22 cellular contexts compared by ENCODE assay signal in genomic region chr11:124077266-124077665, GRCh38. TPM values are rescaled to one million over a fixed set of nuclear protein-coding genes. Genes with fewer than 3 reads are reported as not detected.
A peak's percentile ranks its signal among the peaks of the same experiment; 100 is the strongest.
DNase-seq lines count a peak whose midpoint lies in the region; ATAC-seq, FAIRE-seq and TF ChIP-seq lines count a peak whose summit lies in the region.
"Had no signal": no experiment of that assay in that cellular context is flagged by ENCODE, and none has a peak within 500 bp of the region (broad histone marks: within the 10 kb centered on the region; RNA-seq: fewer than 3 reads in every experiment).

No MANE protein-coding gene starts in this region.

- H3K4me2 ChIP-seq in K562 (ENCODE audit: insufficient read depth, low read length), result no peak overlapping the region

- no peak overlapping the region for H3K4me3 ChIP-seq in K562
- H3K4me3 ChIP-seq in gastrocnemius medialis, result no peak overlapping the region
- H3K4me3 ChIP-seq: HAP-1 had no signal

- no peak overlapping the region for H3K27ac Mint-ChIP-seq in natural killer cell
- H3K27ac Mint-ChIP-seq in natural killer cell treated with Interleukin-12 subunit alpha and Interleukin-12 subunit beta and Interleukin-15 and Interleukin-18, amount 100 ng/mL, for 72 hours, result no peak overlapping the region
- no peak overlapping the region for H3K27ac Mint-ChIP-seq in immature natural killer cell
- H3K27ac Mint-ChIP-seq: CD8-positive, alpha-beta T cell; HFFc6 had no signal

- H3K4me1 ChIP-seq in K562 (replicated peaks in 1 of 2; ENCODE audit: control insufficient read depth in 2 of 2, insufficient read depth in 2 of 2, low read length in 2 of 2), result peaks cover 25 to 26% of the 10 kb centered on the region in 2 experiments; a peak in 4 of 5 replicates
- H3K4me1 ChIP-seq in gastrocnemius medialis, result no peaks in the 10 kb centered on the region
- H3K4me1 ChIP-seq: BE2C, HAP-1 had no signal

- TF ChIP-seq RAD21 in K562 (CRISPR knock-in tag; conservative IDR thresholded peaks at IDR 0.05 in 1 of 2, IDR thresholded peaks at IDR 0.05 in 1 of 2), result no peak

- H3K4me1 Mint-ChIP-seq in natural killer cell (peaks cover 8 to 11% of the 10 kb centered on the region in 2 donors), immature natural killer cell (peaks cover 11% of the 10 kb centered on the region in 2 donors)
- no peaks in the 10 kb centered on the region for H3K4me1 Mint-ChIP-seq in natural killer cell treated with Interleukin-12 subunit alpha and Interleukin-12 subunit beta and Interleukin-15 and Interleukin-18, amount 100 ng/mL, for 72 hours (ENCODE audit: low read depth in 2 of 2)

- intact Hi-C loops in natural killer cell (cut with micrococcal nuclease), result no loop called here
- intact Hi-C loops in K562 (cut with micrococcal nuclease), result no loop called here
- intact Hi-C loops in gastrocnemius medialis (cut with DNase I; ENCODE audit: low total_unique reads), result no loop called here

- H3K27me3 Mint-ChIP-seq in natural killer cell (ENCODE audit: low read depth in 2 of 2) (peaks cover 21 to 36% of the 10 kb centered on the region in 2 donors), immature natural killer cell (ENCODE audit: low read depth in 3 of 3) (peaks cover 0 to 6% (median 3%) of the 10 kb centered on the region in 3 donors)
- H3K27me3 Mint-ChIP-seq in natural killer cell treated with Interleukin-12 subunit alpha and Interleukin-12 subunit beta and Interleukin-15 and Interleukin-18, amount 100 ng/mL, for 72 hours, result peaks cover 9 to 26% of the 10 kb centered on the region in 2 donors

- no TSS peak for BruUV-seq in K562 (replicated peaks; lab: Mats Ljungman, UMichigan)

- CTCF ChIA-PET in K562 (lab: Yijun Ruan, JAX; ENCODE audit: low intra/inter-chr PET ratio), result no interaction called here

- no peak overlapping the region for H3K27ac ChIP-seq in K562 (ENCODE audit: extremely low read depth, low read depth, low read length)
- no peak overlapping the region for H3K27ac ChIP-seq in gastrocnemius medialis
- H3K27ac ChIP-seq: C4-2B, HL-60 had no signal

- WGBS in K562 (ENCODE audit: insufficient coverage, low coverage, missing lambda C conversion rate), result no CpG with 5 or more reads among the region's 1 CpG

- no peaks in the 10 kb centered on the region for H3K36me3 ChIP-seq in K562 (ENCODE audit: control insufficient read depth, insufficient read depth, low read length)
- H3K36me3 ChIP-seq in gastrocnemius medialis, result no peaks in the 10 kb centered on the region
- H3K36me3 ChIP-seq: BE2C, HAP-1 had no signal

- no peaks in the 10 kb centered on the region for H4K20me1 ChIP-seq in K562 (replicated peaks; ENCODE audit: control insufficient read depth, insufficient read depth, low read length)

- POLR2A ChIA-PET in K562 (lab: Yijun Ruan, JAX), result interaction anchor here (1.8 kb wide), 1 partner anchor 23 kb away, joined by 4 read pairs; no protein-coding TSS in a partner anchor

- H3K9me3 ChIP-seq in K562 (replicated peaks; ENCODE audit: control insufficient read depth, insufficient read depth, low read depth, low read length) (no peaks in the 10 kb centered on the region), gastrocnemius medialis (no peaks in the 10 kb centered on the region)
- H3K9me3 ChIP-seq: BE2C, HAP-1 had no signal

- H3K9me1 ChIP-seq in K562 (ENCODE audit: control insufficient read depth, insufficient read depth, low read length), result no peaks in the 10 kb centered on the region

- no peaks in the 10 kb centered on the region for H3K27me3 ChIP-seq in K562 (ENCODE audit: control insufficient read depth in 2 of 2, insufficient read depth in 2 of 2, low read length in 2 of 2)
- peaks cover 8 to 17% (median 8%) of the 10 kb centered on the region in 3 donors for H3K27me3 ChIP-seq in gastrocnemius medialis

- no peak overlapping the region for H3K9ac ChIP-seq in K562 (ENCODE audit: insufficient read depth in 1 of 2, low read depth in 2 of 2, low read length in 2 of 2)

- H3K9me3 Mint-ChIP-seq in natural killer cell (no peaks in the 10 kb centered on the region), immature natural killer cell (no peaks in the 10 kb centered on the region)
- H3K9me3 Mint-ChIP-seq in natural killer cell treated with Interleukin-12 subunit alpha and Interleukin-12 subunit beta and Interleukin-15 and Interleukin-18, amount 100 ng/mL, for 72 hours, result no peaks in the 10 kb centered on the region
- H3K9me3 Mint-ChIP-seq: CD8-positive, alpha-beta T cell; HFFc6 had no signal

- no peaks in the 10 kb centered on the region for H3K79me2 ChIP-seq in K562 (ENCODE audit: control insufficient read depth, insufficient read depth, low read length)

- no peak for TF ChIP-seq EP300 in K562 (IDR thresholded peaks at IDR 0.05; ENCODE audit: low read length)

- FAIRE-seq in K562 (lab: Jason Lieb, UNC), result no peak
- FAIRE-seq: A204.1, D721Med, G401.6, GM12891 had no signal

- TF ChIP-seq CTCF in natural killer cell (IDR thresholded peaks at IDR 0.05) (no peak), K562 (IDR thresholded peaks at IDR 0.05 in 2 of 3, conservative IDR thresholded peaks at IDR 0.05 in 1 of 3; ENCODE audit: insufficient read depth in 2 of 3, low read depth in 1 of 3, low read length in 3 of 3) (no peak), gastrocnemius medialis (IDR thresholded peaks at IDR 0.05 in 4 of 5, conservative IDR thresholded peaks at IDR 0.05 in 1 of 5) (no peak)

- H3K4me3 Mint-ChIP-seq in natural killer cell (peak overlapping the region; percentile 11), immature natural killer cell (peak overlapping the region in 3 of 5 donors; percentile 12 to 66 (median 31))
- no peak overlapping the region for H3K4me3 Mint-ChIP-seq in natural killer cell treated with Interleukin-12 subunit alpha and Interleukin-12 subunit beta and Interleukin-15 and Interleukin-18, amount 100 ng/mL, for 72 hours

- H3K36me3 Mint-ChIP-seq in natural killer cell (no peaks in the 10 kb centered on the region), immature natural killer cell (no peaks in the 10 kb centered on the region)
- H3K36me3 Mint-ChIP-seq in natural killer cell treated with Interleukin-12 subunit alpha and Interleukin-12 subunit beta and Interleukin-15 and Interleukin-18, amount 100 ng/mL, for 72 hours, result no peaks in the 10 kb centered on the region
- H3K36me3 Mint-ChIP-seq: CD8-positive, alpha-beta T cell had no signal

- in situ Hi-C loops in K562 (cut with MboI), result loop anchor here (10.0 kb wide), 1 partner anchor 328 kb away; no protein-coding TSS in a partner anchor
- in situ Hi-C loops in gastrocnemius medialis (cut with MboI; ENCODE audit: low sequenced_read_pairs in 4 of 4), result no loop called here

- TF ChIP-seq POLR2A in K562 (conservative IDR thresholded peaks at IDR 0.05) (no peak), gastrocnemius medialis (IDR thresholded peaks at IDR 0.05) (no peak)

- ATAC-seq in natural killer cell, result no peak
- ATAC-seq in natural killer cell treated with Interleukin-12 subunit alpha and Interleukin-12 subunit beta and Interleukin-15 and Interleukin-18, amount 100 ng/mL, for 72 hours, result no peak
- no peak for ATAC-seq in K562
- ATAC-seq in gastrocnemius medialis, result no peak
- ATAC-seq: CD8-positive, alpha-beta T cell had no signal

- H2AFZ ChIP-seq in K562 (ENCODE audit: low read depth, low read length), result no peak overlapping the region

- DNase-seq in natural killer cell, result no peak
- DNase-seq in natural killer cell treated with Interleukin-12 subunit alpha and Interleukin-12 subunit beta and Interleukin-15 and Interleukin-18, amount 100 ng/mL, for 72 hours (ENCODE audit: low spot score), result no peak
- no peak for DNase-seq in K562 (ENCODE audit: extremely low read depth in 1 of 4, low spot score in 3 of 4)
- no peak for DNase-seq in immature natural killer cell
- DNase-seq in NCI-H2081 treated with DMSO at 0.1 percent for 48 hours (lab: John Stamatoyannopoulos, UW), result no peak
- no peak for DNase-seq in gastrocnemius medialis
- DNase-seq in HCEC 1CT, result no peak
- DNase-seq: BE2C; CD8-positive, alpha-beta T cell; COR-L47; DMS153; DMS79 treated with DMSO at 0.1 percent for 48 hours; EL; GOT3; HFFc6 had no signal

RNA-seq across cellular contexts. Expression of gene OR10G7, which starts 36.1 kb away (rescaled TPM):
- total RNA-seq in natural killer cell (not detected), K562 (2014; rRNA removed) (not detected in 2 replicates), K562 (2014; rRNA removed; fragmentation: Illumina TruSeq; extraction: Trizol) (not detected in 2 replicates), K562 (2015; rRNA removed; fragmentation: Illumina TruSeq; extraction: Trizol) (not detected in 2 replicates), K562 (2021) (not detected in 2 replicates), gastrocnemius medialis (not detected)
- not detected for total RNA-seq in natural killer cell treated with Interleukin-12 subunit alpha and Interleukin-12 subunit beta and Interleukin-15 and Interleukin-18, amount 100 ng/mL, for 72 hours
- not detected in 2 replicates for total RNA-seq in K562 (2011; cell fraction: chromatin; rRNA removed; ENCODE audit: low replicate concordance)
- not detected in 2 replicates for total RNA-seq in K562 (2011; cell fraction: nucleolus; rRNA removed)
- total RNA-seq in K562 (2011; cell fraction: nucleoplasm; rRNA removed), result not detected in 2 replicates
- polyA plus RNA-seq in K562 (2011; rRNA removed) (not detected in 2 replicates), K562 (2014; fragmentation: Illumina TruSeq; extraction: Trizol) (not detected in 2 replicates), K562 (2014; fragmentation: Nextera tagmentation; extraction: Ambion mirVana) (not detected), K562 (2014; rRNA removed) (not detected in 2 replicates), immature natural killer cell (not detected)
- polyA plus RNA-seq in K562 (2011; cell fraction: cytosol; rRNA removed), result not detected in 2 replicates
- polyA plus RNA-seq in K562 (2011; cell fraction: nucleus; rRNA removed), result not detected in 2 replicates
- polyA plus RNA-seq in K562 (2012), result not detected in 2 replicates
- polyA minus RNA-seq in K562 (2011; rRNA and poly(A)+ RNA removed), result not detected in 2 replicates
- not detected in 2 replicates for polyA minus RNA-seq in K562 (2011; cell fraction: cytosol; rRNA and poly(A)+ RNA removed)
- not detected in 2 replicates for polyA minus RNA-seq in K562 (2011; cell fraction: nucleus; rRNA and poly(A)+ RNA removed)
- total RNA-seq: CD8-positive, alpha-beta T cell; HFFc6 had no signal

RNA-seq across cellular contexts. Expression of gene VWA5A, which starts 38.0 kb away (rescaled TPM):
- total RNA-seq in natural killer cell, result 10 to 100 TPM in 2 of 3 donors, 1 to 10 TPM in 1; 9.2 to 12.9 (median 11.8) TPM
- 10 to 100 TPM in 1 of 2 donors, 1 to 10 TPM in 1; 4.4 to 12.5 TPM for total RNA-seq in natural killer cell treated with Interleukin-12 subunit alpha and Interleukin-12 subunit beta and Interleukin-15 and Interleukin-18, amount 100 ng/mL, for 72 hours
- total RNA-seq in K562 (2011; cell fraction: chromatin; rRNA removed; ENCODE audit: low replicate concordance), result 14.0 and 14.4 TPM in 2 replicates
- 6.2 and 6.7 TPM in 2 replicates for total RNA-seq in K562 (2011; cell fraction: nucleolus; rRNA removed)
- total RNA-seq in K562 (2011; cell fraction: nucleoplasm; rRNA removed), result 12.7 and 13.2 TPM in 2 replicates
- total RNA-seq in K562 (2014; rRNA removed), result 4.3 and 4.6 TPM in 2 replicates
- 6.0 and 7.4 TPM in 2 replicates for total RNA-seq in K562 (2014; rRNA removed; fragmentation: Illumina TruSeq; extraction: Trizol)
- 8.3 and 8.6 TPM in 2 replicates for total RNA-seq in K562 (2015; rRNA removed; fragmentation: Illumina TruSeq; extraction: Trizol)
- total RNA-seq in K562 (2021), result 4.9 and 5.6 TPM in 2 replicates
- 6.0 and 6.1 TPM in 2 replicates for polyA plus RNA-seq in K562 (2011; rRNA removed)
- polyA plus RNA-seq in K562 (2011; cell fraction: cytosol; rRNA removed), result 3.4 TPM in 2 replicates
- 8.2 and 12.1 TPM in 2 replicates for polyA plus RNA-seq in K562 (2011; cell fraction: nucleus; rRNA removed)
- polyA plus RNA-seq in K562 (2012), result 16.8 and 26.5 TPM in 2 replicates
- polyA plus RNA-seq in K562 (2014; fragmentation: Illumina TruSeq; extraction: Trizol), result 7.7 and 8.6 TPM in 2 replicates
- 10 to 100 TPM in 1 of 2 experiments, 1 to 10 TPM in 1; 9.3 to 19.7 TPM for polyA plus RNA-seq in K562 (2014; fragmentation: Nextera tagmentation; extraction: Ambion mirVana)
- polyA plus RNA-seq in K562 (2014; rRNA removed), result 6.9 and 7.5 TPM in 2 replicates
- 3.5 and 4.6 TPM in 2 replicates for polyA minus RNA-seq in K562 (2011; rRNA and poly(A)+ RNA removed)
- 1.8 and 3.2 TPM in 2 replicates for polyA minus RNA-seq in K562 (2011; cell fraction: cytosol; rRNA and poly(A)+ RNA removed)
- polyA minus RNA-seq in K562 (2011; cell fraction: nucleus; rRNA and poly(A)+ RNA removed), result 3.9 and 7.4 TPM in 2 replicates
- polyA plus RNA-seq in immature natural killer cell, result 10 to 100 TPM; 11.2 to 12.9 (median 12.8) TPM
- total RNA-seq in gastrocnemius medialis, result 1 to 10 TPM; 1.6 to 2.5 (median 2.1) TPM

RNA-seq across cellular contexts. Expression of gene OR10G8, which starts 50.7 kb away (rescaled TPM):
- total RNA-seq in natural killer cell (not detected), K562 (2014; rRNA removed) (not detected in 2 replicates), K562 (2014; rRNA removed; fragmentation: Illumina TruSeq; extraction: Trizol) (not detected in 2 replicates), K562 (2015; rRNA removed; fragmentation: Illumina TruSeq; extraction: Trizol) (not detected in 2 replicates), K562 (2021) (not detected in 2 replicates), gastrocnemius medialis (not detected)
- not detected for total RNA-seq in natural killer cell treated with Interleukin-12 subunit alpha and Interleukin-12 subunit beta and Interleukin-15 and Interleukin-18, amount 100 ng/mL, for 72 hours
- total RNA-seq in K562 (2011; cell fraction: chromatin; rRNA removed; ENCODE audit: low replicate concordance), result not detected in 2 replicates
- total RNA-seq in K562 (2011; cell fraction: nucleolus; rRNA removed), result not detected in 2 replicates
- not detected in 2 replicates for total RNA-seq in K562 (2011; cell fraction: nucleoplasm; rRNA removed)
- polyA plus RNA-seq in K562 (2011; rRNA removed) (not detected in 2 replicates), K562 (2014; fragmentation: Illumina TruSeq; extraction: Trizol) (not detected in 2 replicates), K562 (2014; fragmentation: Nextera tagmentation; extraction: Ambion mirVana) (not detected), K562 (2014; rRNA removed) (not detected in 2 replicates), immature natural killer cell (not detected)
- polyA plus RNA-seq in K562 (2011; cell fraction: cytosol; rRNA removed), result not detected in 2 replicates
- polyA plus RNA-seq in K562 (2011; cell fraction: nucleus; rRNA removed), result not detected in 2 replicates
- not detected in 2 replicates for polyA plus RNA-seq in K562 (2012)
- not detected in 2 replicates for polyA minus RNA-seq in K562 (2011; rRNA and poly(A)+ RNA removed)
- polyA minus RNA-seq in K562 (2011; cell fraction: cytosol; rRNA and poly(A)+ RNA removed), result not detected in 2 replicates
- not detected in 2 replicates for polyA minus RNA-seq in K562 (2011; cell fraction: nucleus; rRNA and poly(A)+ RNA removed)
- total RNA-seq: CD8-positive, alpha-beta T cell; HFFc6 had no signal

RNA-seq across cellular contexts. Expression of gene OR10G9, which starts 54.5 kb away (rescaled TPM):
- total RNA-seq in natural killer cell (not detected), K562 (2014; rRNA removed) (not detected in 2 replicates), K562 (2014; rRNA removed; fragmentation: Illumina TruSeq; extraction: Trizol) (not detected in 2 replicates), K562 (2015; rRNA removed; fragmentation: Illumina TruSeq; extraction: Trizol) (not detected in 2 replicates), K562 (2021) (not detected in 2 replicates), gastrocnemius medialis (not detected)
- not detected for total RNA-seq in natural killer cell treated with Interleukin-12 subunit alpha and Interleukin-12 subunit beta and Interleukin-15 and Interleukin-18, amount 100 ng/mL, for 72 hours
- total RNA-seq in K562 (2011; cell fraction: chromatin; rRNA removed; ENCODE audit: low replicate concordance), result not detected in 2 replicates
- not detected in 2 replicates for total RNA-seq in K562 (2011; cell fraction: nucleolus; rRNA removed)
- total RNA-seq in K562 (2011; cell fraction: nucleoplasm; rRNA removed), result not detected in 2 replicates
- polyA plus RNA-seq in K562 (2011; rRNA removed) (not detected in 2 replicates), K562 (2014; fragmentation: Illumina TruSeq; extraction: Trizol) (not detected in 2 replicates), K562 (2014; fragmentation: Nextera tagmentation; extraction: Ambion mirVana) (not detected), K562 (2014; rRNA removed) (not detected in 2 replicates), immature natural killer cell (not detected)
- polyA plus RNA-seq in K562 (2011; cell fraction: cytosol; rRNA removed), result not detected in 2 replicates
- not detected in 2 replicates for polyA plus RNA-seq in K562 (2011; cell fraction: nucleus; rRNA removed)
- polyA plus RNA-seq in K562 (2012), result not detected in 2 replicates
- not detected in 2 replicates for polyA minus RNA-seq in K562 (2011; rRNA and poly(A)+ RNA removed)
- not detected in 2 replicates for polyA minus RNA-seq in K562 (2011; cell fraction: cytosol; rRNA and poly(A)+ RNA removed)
- polyA minus RNA-seq in K562 (2011; cell fraction: nucleus; rRNA and poly(A)+ RNA removed), result not detected in 2 replicates
- total RNA-seq: CD8-positive, alpha-beta T cell; HFFc6 had no signal
